21 cellular contexts compared by ENCODE assay signal in genomic region chr19:34193439-34193838, GRCh38. TPM values are rescaled to one million over a fixed set of nuclear protein-coding genes. Genes with fewer than 3 reads are reported as not detected.
A peak's percentile ranks its signal among the peaks of the same experiment; 100 is the strongest.
DNase-seq lines count a peak whose midpoint lies in the region; ATAC-seq lines count a peak whose summit lies in the region.
"Had no signal": no experiment of that assay in that cellular context is flagged by ENCODE, and none has a peak within 500 bp of the region (broad histone marks: within the 10 kb centered on the region; RNA-seq: fewer than 3 reads in every experiment).

No MANE protein-coding gene starts in this region.

- no peak for DNase-seq in activated naive CD8-positive, alpha-beta T cell treated with anti-CD3 and anti-CD28 coated beads, Interleukin-2, amount 50 U/mL, for 24 hours
- DNase-seq in activated naive CD8-positive, alpha-beta T cell treated with anti-CD3 and anti-CD28 coated beads for 36 hours, result no peak
- DNase-seq in NCI-H1436 treated with DMSO at 0.1 percent for 48 hours (lab: John Stamatoyannopoulos, UW) (peak; percentile 68), mucosa of gallbladder (ENCODE audit: low spot score) (no peak), T-helper 9 cell (no peak), hypothalamus (lab: John Stamatoyannopoulos, UW) (no peak)
- DNase-seq in effector memory CD8-positive, alpha-beta T cell, result no peak
- DNase-seq: activated T-cell treated with anti-CD3 and anti-CD28 coated beads, Interleukin-2, amount 50 U/mL, for 48 hours; DMS153; HCEC 1CT; kidney glomerular epithelial cell; MG63; NCI-H1417 treated with DMSO at 0.1 percent for 48 hours; NCI-H2171; NCI-H524; pancreas; right cardiac atrium; stimulated activated CD4-positive, alpha-beta T cell treated with anti-CD3 and anti-CD28 coated beads, Interleukin-4, amount 100 ng/mL, for 4 hours; stomach; transverse colon had no signal

- H3K4me1 Mint-ChIP-seq in activated naive CD8-positive, alpha-beta T cell treated with anti-CD3 and anti-CD28 coated beads, Interleukin-2, amount 50 U/mL, for 24 hours, result peaks cover 42% of the 10 kb centered on the region
- peaks cover 43% of the 10 kb centered on the region for H3K4me1 Mint-ChIP-seq in activated naive CD8-positive, alpha-beta T cell treated with anti-CD3 and anti-CD28 coated beads for 36 hours
- H3K4me1 Mint-ChIP-seq in effector memory CD8-positive, alpha-beta T cell (ENCODE audit: low read depth in 2 of 2), result peaks cover 28 to 48% of the 10 kb centered on the region in 2 donors

- H3K27me3 Mint-ChIP-seq in activated naive CD8-positive, alpha-beta T cell treated with anti-CD3 and anti-CD28 coated beads, Interleukin-2, amount 50 U/mL, for 24 hours, result no peaks in the 10 kb centered on the region
- no peaks in the 10 kb centered on the region for H3K27me3 Mint-ChIP-seq in activated naive CD8-positive, alpha-beta T cell treated with anti-CD3 and anti-CD28 coated beads for 36 hours
- H3K27me3 Mint-ChIP-seq in effector memory CD8-positive, alpha-beta T cell, result no peaks in the 10 kb centered on the region

- peak overlapping the region; percentile 35 for H3K27ac Mint-ChIP-seq in activated naive CD8-positive, alpha-beta T cell treated with anti-CD3 and anti-CD28 coated beads, Interleukin-2, amount 50 U/mL, for 24 hours
- H3K27ac Mint-ChIP-seq in activated naive CD8-positive, alpha-beta T cell treated with anti-CD3 and anti-CD28 coated beads for 36 hours, result no peak overlapping the region
- peak overlapping the region; percentile 46 to 78 for H3K27ac Mint-ChIP-seq in effector memory CD8-positive, alpha-beta T cell

- H3K4me3 Mint-ChIP-seq in activated naive CD8-positive, alpha-beta T cell treated with anti-CD3 and anti-CD28 coated beads, Interleukin-2, amount 50 U/mL, for 24 hours, result no peak overlapping the region
- no peak overlapping the region for H3K4me3 Mint-ChIP-seq in activated naive CD8-positive, alpha-beta T cell treated with anti-CD3 and anti-CD28 coated beads for 36 hours
- H3K4me3 Mint-ChIP-seq in effector memory CD8-positive, alpha-beta T cell, result no peak overlapping the region

- no peaks in the 10 kb centered on the region for H3K9me3 Mint-ChIP-seq in activated naive CD8-positive, alpha-beta T cell treated with anti-CD3 and anti-CD28 coated beads, Interleukin-2, amount 50 U/mL, for 24 hours
- H3K9me3 Mint-ChIP-seq in activated naive CD8-positive, alpha-beta T cell treated with anti-CD3 and anti-CD28 coated beads for 36 hours, result no peaks in the 10 kb centered on the region
- no peaks in the 10 kb centered on the region for H3K9me3 Mint-ChIP-seq in effector memory CD8-positive, alpha-beta T cell

- peaks cover 26% of the 10 kb centered on the region for H3K36me3 Mint-ChIP-seq in activated naive CD8-positive, alpha-beta T cell treated with anti-CD3 and anti-CD28 coated beads, Interleukin-2, amount 50 U/mL, for 24 hours (ENCODE audit: low read depth)
- H3K36me3 Mint-ChIP-seq in activated naive CD8-positive, alpha-beta T cell treated with anti-CD3 and anti-CD28 coated beads for 36 hours, result peaks cover 13% of the 10 kb centered on the region
- peaks cover 66% of the 10 kb centered on the region for H3K36me3 Mint-ChIP-seq in effector memory CD8-positive, alpha-beta T cell (ENCODE audit: insufficient read depth)

- no peak for ATAC-seq in activated naive CD8-positive, alpha-beta T cell treated with anti-CD3 and anti-CD28 coated beads, Interleukin-2, amount 50 U/mL, for 24 hours
- no peak for ATAC-seq in effector memory CD8-positive, alpha-beta T cell (replicated peaks)
- no peak for ATAC-seq in GM18517 (IDR thresholded peaks at IDR 0.05; ENCODE audit: unreplicated experiment)
- ATAC-seq: pancreas, right cardiac atrium had no signal

RNA-seq across cellular contexts. Expression of gene LSM14A, which starts 21.1 kb away (rescaled TPM):
- 100 to 1,000 TPM; 102 to 118 TPM for total RNA-seq in activated naive CD8-positive, alpha-beta T cell treated with anti-CD3 and anti-CD28 coated beads for 36 hours
- 91.3 TPM for total RNA-seq in mucosa of gallbladder
